In genomic region chr1:240337795-240338194, GRCh38 we compare ENCODE assay signal across 15 cellular contexts.
DNase-seq lines count a peak whose midpoint lies in the region; TF ChIP-seq lines count a peak whose summit lies in the region.
"Had no signal": no experiment of that assay in that cellular context is flagged by ENCODE, and none has a peak within 500 bp of the region (broad histone marks: within the 10 kb centered on the region; RNA-seq: fewer than 3 reads in every experiment).

No MANE protein-coding gene starts in this region.

- peaks cover 0 to 20% (median 13%) of the 10 kb centered on the region in 4 donors for H3K4me1 ChIP-seq in esophagus muscularis mucosa
- H3K4me1 ChIP-seq: ascending aorta had no signal

- peak overlapping the region; percentile 20 to 58 (median 34) for H3K27ac ChIP-seq in esophagus muscularis mucosa (replicated peaks in 1 of 4)
- H3K27ac ChIP-seq: ascending aorta had no signal

- TF ChIP-seq EP300 in esophagus muscularis mucosa (IDR thresholded peaks at IDR 0.05), result no peak

- no peak overlapping the region for H3K4me3 ChIP-seq in AG09309 (ENCODE audit: control insufficient read depth, low read depth, low read length)
- H3K4me3 ChIP-seq in esophagus muscularis mucosa, result no peak overlapping the region
- H3K4me3 ChIP-seq: ascending aorta, GM12878 had no signal

- intact Hi-C loops in esophagus muscularis mucosa (cut with DNase I), result no loop called here

- no peaks in the 10 kb centered on the region for H3K9me3 ChIP-seq in esophagus muscularis mucosa
- H3K9me3 ChIP-seq: ascending aorta had no signal

- TF ChIP-seq CTCF in AG09309 (IDR thresholded peaks at IDR 0.05; ENCODE audit: control insufficient read depth, insufficient read depth, low read depth, low read length, missing control alignments), result no peak
- no peak for TF ChIP-seq CTCF in esophagus muscularis mucosa (IDR thresholded peaks at IDR 0.05)
- TF ChIP-seq CTCF in GM13976 (IDR thresholded peaks at IDR 0.05; ENCODE audit: borderline replicate concordance, control extremely low read depth, extremely low read depth, insufficient read depth, missing control alignments), result no peak

- no peak for TF ChIP-seq POLR2A in esophagus muscularis mucosa (IDR thresholded peaks at IDR 0.05; ENCODE audit: low read depth)

- WGBS in esophagus muscularis mucosa, result 25% methylated on average over 5 of the region's 5 CpGs

- in situ Hi-C loops in GM13976 (cut with MboI; ENCODE audit: low sequenced_read_pairs, unreplicated experiment), result no loop called here

- no peaks in the 10 kb centered on the region for H3K27me3 ChIP-seq in esophagus muscularis mucosa
- H3K27me3 ChIP-seq: ascending aorta had no signal

- H3K36me3 ChIP-seq in esophagus muscularis mucosa, result no peaks in the 10 kb centered on the region
- H3K36me3 ChIP-seq: ascending aorta had no signal

- DNase-seq in AG09309 (ENCODE audit: low read depth) (peak; percentile 96), NCI-H460 (ENCODE audit: extremely low read depth, low read depth) (peak; percentile 65), esophagus muscularis mucosa (ENCODE audit: extremely low spot score) (no peak), non-pigmented ciliary epithelial cell (ENCODE audit: low read depth) (peak; percentile 89), GM13976 (ENCODE audit: low spot score) (no peak), activated T-cell treated with anti-CD3 and anti-CD28 coated beads for 4 hours (no peak), activated gamma-delta T cell treated with Interleukin-2 at 50 U/mL for 16 hours (no peak), NCI-H82 (lab: John Stamatoyannopoulos, UW) (no peak)
- DNase-seq: activated CD8-positive, alpha-beta memory T cell treated with anti-CD3 and anti-CD28 coated beads, Interleukin-2, amount 50 U/mL, for 48 hours; glutamatergic neuron; NCI-H1105 treated with DMSO at 0.1 percent for 48 hours; small intestine; T-helper 9 cell had no signal

Comparison
In these comparisons a context has a peak if more than half of its experiments do, and no peak if none do; other contexts are left out.
1. DNase-seq: peak in AG09309 (single experiment), NCI-H460 (single experiment) and non-pigmented ciliary epithelial cell (single experiment); none in esophagus muscularis mucosa (single experiment), GM13976 (single experiment), activated T-cell treated with anti-CD3 and anti-CD28 coated beads for 4 hours (single experiment), activated gamma-delta T cell treated with Interleukin-2 at 50 U/mL for 16 hours (single experiment) and NCI-H82 (single experiment).